In genomic region chr1:208047975-208048374, GRCh38 we compare ENCODE assay signal across 14 cellular contexts.
DNase-seq lines count a peak whose midpoint lies in the region; ATAC-seq and TF ChIP-seq lines count a peak whose summit lies in the region.
"Had no signal": no experiment of that assay in that cellular context is flagged by ENCODE, and none has a peak within 500 bp of the region (broad histone marks: within the 10 kb centered on the region; RNA-seq: fewer than 3 reads in every experiment).

No MANE protein-coding gene starts in this region.

- TF ChIP-seq POLR2A in upper lobe of left lung (IDR thresholded peaks at IDR 0.05): no peak

- peak overlapping the region; percentile 42 to 78 (median 54) for H3K27ac ChIP-seq in upper lobe of left lung

- H3K9me3 ChIP-seq in upper lobe of left lung: no peaks in the 10 kb centered on the region

- H3K36me3 ChIP-seq in upper lobe of left lung: peaks cover 0 to 92% (median 67%) of the 10 kb centered on the region in 4 donors

- ATAC-seq in Right ventricle myocardium superior (ENCODE audit: poor library complexity): peak; percentile 77
- ATAC-seq in omental fat pad (ENCODE audit: low FRiP score): peak; percentile 72
- ATAC-seq in upper lobe of left lung (ENCODE audit: low FRiP score in 2 of 2): peak; percentile 1 to 78
- no peak for ATAC-seq in HG02588 (IDR thresholded peaks at IDR 0.05; ENCODE audit: unreplicated experiment)
- no peak for ATAC-seq in HG02759 (IDR thresholded peaks at IDR 0.05; ENCODE audit: unreplicated experiment)
- ATAC-seq: activated naive CD4-positive, alpha-beta T cell treated with anti-CD3 and anti-CD28 coated beads, Interleukin-2, amount 50 U/mL, for 72 hours; Panc1 had no signal

- DNase-seq in astrocyte of the hippocampus (ENCODE audit: low read depth, low spot score): peak; percentile 65
- DNase-seq in Right ventricle myocardium superior: peak; percentile 78
- DNase-seq in omental fat pad (ENCODE audit: low spot score): no peak
- no peak for DNase-seq in upper lobe of left lung
- DNase-seq in activated naive CD4-positive, alpha-beta T cell treated with anti-CD3 and anti-CD28 coated beads, Interleukin-2, amount 50 U/mL, for 16 hours: no peak
- no peak for DNase-seq in activated CD4-positive, alpha-beta T cell treated with anti-CD3 and anti-CD28 coated beads, Interleukin-2, amount 50 U/mL, for 1 hour
- DNase-seq: activated CD8-positive, alpha-beta memory T cell treated with anti-CD3 and anti-CD28 coated beads for 24 hours; COR-L47; effector CD8-positive, alpha-beta T cell; NCI-H345 had no signal

- no peaks in the 10 kb centered on the region for H3K27me3 ChIP-seq in upper lobe of left lung

- H3K4me1 ChIP-seq in upper lobe of left lung: peaks cover 5 to 17% (median 10%) of the 10 kb centered on the region in 4 donors

- TF ChIP-seq EP300 in upper lobe of left lung (IDR thresholded peaks at IDR 0.05): no peak

- WGBS in upper lobe of left lung, 2 donors: 68 to 73% methylated on average over 6 of the region's 6 CpGs

- no peak for TF ChIP-seq CTCF in omental fat pad (IDR thresholded peaks at IDR 0.05)
- no peak for TF ChIP-seq CTCF in upper lobe of left lung (IDR thresholded peaks at IDR 0.05)

- intact Hi-C loops in Right ventricle myocardium superior (cut with DNase I): no loop called here

- no peak overlapping the region for H3K4me3 ChIP-seq in upper lobe of left lung

Comparison
In these comparisons a context has a peak if more than half of its experiments do, and no peak if none do; other contexts are left out.
1. DNase-seq: peak in astrocyte of the hippocampus (single experiment) and Right ventricle myocardium superior (single experiment); none in omental fat pad (single experiment), upper lobe of left lung (0 of 2), activated naive CD4-positive, alpha-beta T cell treated with anti-CD3 and anti-CD28 coated beads, Interleukin-2, amount 50 U/mL, for 16 hours (single experiment) and activated CD4-positive, alpha-beta T cell treated with anti-CD3 and anti-CD28 coated beads, Interleukin-2, amount 50 U/mL, for 1 hour (single experiment).
2. ATAC-seq: peak in Right ventricle myocardium superior (single experiment), omental fat pad (single experiment) and upper lobe of left lung (2 of 2); none in HG02588 (single experiment) and HG02759 (single experiment).